Comparison of ENCODE assay signal across 1 cellular context in the genomic region with DNA sequence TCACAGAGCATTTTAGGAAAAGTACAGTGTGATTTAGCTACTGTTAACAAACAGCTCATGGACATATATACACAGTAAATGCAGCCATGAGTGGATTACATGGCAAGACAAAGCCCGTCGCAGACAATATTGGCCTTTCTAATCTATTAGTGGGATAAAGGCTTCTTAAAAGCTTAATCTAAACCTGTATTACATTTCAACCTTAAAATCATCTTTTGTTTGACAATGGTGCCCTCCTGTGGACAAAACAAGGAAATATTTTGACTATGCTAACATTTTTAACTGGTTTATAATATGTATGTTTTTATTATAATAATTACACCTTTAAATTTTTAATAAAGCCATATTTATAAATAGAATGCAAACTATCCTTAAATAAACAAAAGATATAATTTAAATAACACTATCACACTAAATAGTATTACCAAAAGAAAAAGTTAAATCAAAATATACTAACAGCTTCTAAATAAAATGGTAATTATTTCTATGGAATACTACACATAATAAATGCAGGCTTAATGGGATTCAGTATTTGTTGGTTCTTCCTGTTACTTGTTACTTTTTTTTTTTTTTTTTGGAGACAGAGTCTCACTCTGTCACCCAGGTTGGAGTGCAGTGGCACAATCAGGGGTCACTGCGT.
TF ChIP-seq lines count a peak whose summit lies in the region.

No MANE protein-coding gene starts in this region.

TF ChIP-seq in H1, 55 proteins besides CTCF, POLR2A, EP300 and RAD21:
- no peak for TF ChIP-seq RBBP5 (IDR thresholded peaks at IDR 0.05; ENCODE audit: borderline replicate concordance, low read depth, low read length)
- no peak for TF ChIP-seq CHD2 (IDR thresholded peaks at IDR 0.05; ENCODE audit: low read length)
- no peak for TF ChIP-seq BACH1 (IDR thresholded peaks at IDR 0.05; ENCODE audit: low read length)
- no peak for TF ChIP-seq KDM5A (IDR thresholded peaks at IDR 0.05; ENCODE audit: low read length)
- TF ChIP-seq SP2 (IDR thresholded peaks at IDR 0.05; ENCODE audit: low read length): no peak
- no peak for TF ChIP-seq SP4 (IDR thresholded peaks at IDR 0.05; ENCODE audit: low read length)
- no peak for TF ChIP-seq CREB1 (IDR thresholded peaks at IDR 0.05)
- TF ChIP-seq GABPA (IDR thresholded peaks at IDR 0.05; ENCODE audit: borderline replicate concordance, insufficient read depth, low read length): no peak
